ENCODE assay signal across 22 cellular contexts in genomic region chrX:98067611-98068010, GRCh38.
DNase-seq lines count a peak whose midpoint lies in the region; ATAC-seq and TF ChIP-seq lines count a peak whose summit lies in the region.
"Had no signal": no experiment of that assay in that cellular context is flagged by ENCODE, and none has a peak within 500 bp of the region (broad histone marks: within the 10 kb centered on the region; RNA-seq: fewer than 3 reads in every experiment).

No MANE protein-coding gene starts in this region.

- H3K4me1 Mint-ChIP-seq in neural progenitor cell, result peaks cover 22% of the 10 kb centered on the region
- H3K4me1 Mint-ChIP-seq: activated B cell treated with CpG ODN at 0.5 μM for 24 hours; activated naive CD4-positive, alpha-beta T cell treated with anti-CD3 and anti-CD28 coated beads, Interleukin-2, amount 50 U/mL, for 24 hours had no signal

- ATAC-seq in HG03342 (IDR thresholded peaks at IDR 0.05; ENCODE audit: unreplicated experiment), result no peak
- ATAC-seq: activated T-cell treated with anti-CD3 and anti-CD28 coated beads, Interleukin-2, amount 50 U/mL, for 72 hours; left ventricle myocardium superior had no signal

- DNase-seq in Ammon's horn (ENCODE audit: low spot score), result peak; percentile 2
- DNase-seq in OCI-M1 (lab: John Stamatoyannopoulos, UW), result peak; percentile 52
- peak; percentile 14 for DNase-seq in epithelial cell of esophagus (ENCODE audit: low read depth)
- DNase-seq in neural progenitor cell (ENCODE audit: low spot score), result no peak
- DNase-seq in activated CD8-positive, alpha-beta memory T cell treated with anti-CD3 and anti-CD28 coated beads, Interleukin-2, amount 50 U/mL, for 48 hours, result no peak
- no peak for DNase-seq in WERI-Rb-1
- DNase-seq in uterus, result no peak
- DNase-seq: activated B cell treated with CpG ODN at 0.5 μM for 24 hours; activated T-cell treated with anti-CD3 and anti-CD28 coated beads, Interleukin-2, amount 50 U/mL, for 72 hours; dermis blood vessel endothelial cell; HCEC 1CT; left ventricle myocardium superior; NCI-H187; NCI-H2227 treated with DMSO at 0.1 percent for 48 hours; NCI-H82; Peyer's patch had no signal

- peak overlapping the region; percentile 4 for H2AFZ ChIP-seq in neural progenitor cell (replicated peaks)

- intact Hi-C loops in uterus (cut with DNase I; ENCODE audit: low total_unique reads), result no loop called here

- TF ChIP-seq POLR2A in uterus (IDR thresholded peaks at IDR 0.05), result no peak

- no peaks in the 10 kb centered on the region for H3K9me3 ChIP-seq in neural progenitor cell (ENCODE audit: low read depth)
- no peaks in the 10 kb centered on the region for H3K9me3 ChIP-seq in WERI-Rb-1 (ENCODE audit: severe bottlenecking)
- no peaks in the 10 kb centered on the region for H3K9me3 ChIP-seq in uterus
- H3K9me3 ChIP-seq: Peyer's patch, tibial nerve had no signal

- H3K4me3 ChIP-seq in epithelial cell of esophagus (ENCODE audit: low read length) (no peak overlapping the region), neural progenitor cell (no peak overlapping the region), WERI-Rb-1 (ENCODE audit: low read depth, low read length) (no peak overlapping the region), uterus (no peak overlapping the region)
- H3K4me3 ChIP-seq: Peyer's patch, tibial nerve had no signal

- no peaks in the 10 kb centered on the region for H3K9me3 Mint-ChIP-seq in neural progenitor cell
- H3K9me3 Mint-ChIP-seq: activated naive CD4-positive, alpha-beta T cell treated with anti-CD3 and anti-CD28 coated beads, Interleukin-2, amount 50 U/mL, for 24 hours had no signal

- no peak overlapping the region for H3K27ac ChIP-seq in neural progenitor cell
- no peak overlapping the region for H3K27ac ChIP-seq in WERI-Rb-1
- no peak overlapping the region for H3K27ac ChIP-seq in uterus
- H3K27ac ChIP-seq: epithelial cell of prostate, Peyer's patch, tibial nerve had no signal

- H3K36me3 ChIP-seq in neural progenitor cell, result no peaks in the 10 kb centered on the region
- no peaks in the 10 kb centered on the region for H3K36me3 ChIP-seq in WERI-Rb-1
- H3K36me3 ChIP-seq in uterus, result no peaks in the 10 kb centered on the region
- H3K36me3 ChIP-seq: Peyer's patch, tibial nerve had no signal

- H3K4me1 ChIP-seq in neural progenitor cell, result peaks cover 16% of the 10 kb centered on the region
- H3K4me1 ChIP-seq in uterus, result no peaks in the 10 kb centered on the region
- H3K4me1 ChIP-seq: Peyer's patch, tibial nerve had no signal

- no peaks in the 10 kb centered on the region for H4K20me1 ChIP-seq in neural progenitor cell (ENCODE audit: low read depth)

- H3K27ac Mint-ChIP-seq in neural progenitor cell, result peak overlapping the region; percentile 2
- H3K27ac Mint-ChIP-seq: activated B cell treated with CpG ODN at 0.5 μM for 24 hours; activated naive CD4-positive, alpha-beta T cell treated with anti-CD3 and anti-CD28 coated beads, Interleukin-2, amount 50 U/mL, for 24 hours; activated T-cell treated with anti-CD3 and anti-CD28 coated beads, Interleukin-2, amount 50 U/mL, for 72 hours; stimulated activated naive CD8-positive, alpha-beta T cell treated with anti-CD3 and anti-CD28 coated beads, Interleukin-15, Interleukin-2, amounts not matched to agents 100 ng/mL and 50 ng/mL, for 24 hours had no signal

- H3K4me2 ChIP-seq in neural progenitor cell, result peak overlapping the region; percentile 27

- H3K27me3 Mint-ChIP-seq in neural progenitor cell (ENCODE audit: insufficient read depth, low read depth), result peaks cover 4% of the 10 kb centered on the region
- H3K27me3 Mint-ChIP-seq: activated B cell treated with CpG ODN at 0.5 μM for 24 hours; activated naive CD4-positive, alpha-beta T cell treated with anti-CD3 and anti-CD28 coated beads, Interleukin-2, amount 50 U/mL, for 24 hours; brain; stimulated activated naive CD8-positive, alpha-beta T cell treated with anti-CD3 and anti-CD28 coated beads, Interleukin-15, Interleukin-2, amounts not matched to agents 100 ng/mL and 50 ng/mL, for 24 hours had no signal

- H3K9ac ChIP-seq in neural progenitor cell, result no peak overlapping the region

- H3K79me2 ChIP-seq in neural progenitor cell (ENCODE audit: low read depth), result no peaks in the 10 kb centered on the region

- no peaks in the 10 kb centered on the region for H3F3A ChIP-seq in neural progenitor cell (ENCODE audit: low read depth)

- TF ChIP-seq CTCF in epithelial cell of esophagus (IDR thresholded peaks at IDR 0.05; ENCODE audit: insufficient read depth, low read depth, low read length, missing control alignments) (no peak), neural progenitor cell (IDR thresholded peaks at IDR 0.05) (no peak), WERI-Rb-1 (IDR thresholded peaks at IDR 0.05; ENCODE audit: low read depth, low read length) (no peak), uterus (IDR thresholded peaks at IDR 0.05) (no peak)

- no peak overlapping the region for H3K4me3 Mint-ChIP-seq in neural progenitor cell
- H3K4me3 Mint-ChIP-seq: activated B cell treated with CpG ODN at 0.5 μM for 24 hours; activated naive CD4-positive, alpha-beta T cell treated with anti-CD3 and anti-CD28 coated beads, Interleukin-2, amount 50 U/mL, for 24 hours; activated T-cell treated with anti-CD3 and anti-CD28 coated beads, Interleukin-2, amount 50 U/mL, for 72 hours; brain; stimulated activated naive CD8-positive, alpha-beta T cell treated with anti-CD3 and anti-CD28 coated beads, Interleukin-15, Interleukin-2, amounts not matched to agents 100 ng/mL and 50 ng/mL, for 24 hours had no signal

- H3K27me3 ChIP-seq in neural progenitor cell (no peaks in the 10 kb centered on the region), WERI-Rb-1 (ENCODE audit: insufficient read depth, low read depth, severe bottlenecking) (no peaks in the 10 kb centered on the region), uterus (no peaks in the 10 kb centered on the region)
- H3K27me3 ChIP-seq: Peyer's patch had no signal

- no peaks in the 10 kb centered on the region for H3K36me3 Mint-ChIP-seq in neural progenitor cell
- H3K36me3 Mint-ChIP-seq: activated naive CD4-positive, alpha-beta T cell treated with anti-CD3 and anti-CD28 coated beads, Interleukin-2, amount 50 U/mL, for 24 hours; brain had no signal

Comparison
In these comparisons a context has a peak if more than half of its experiments do, and no peak if none do; other contexts are left out.
1. DNase-seq: peak in Ammon's horn (single experiment), OCI-M1 (single experiment) and epithelial cell of esophagus (single experiment); none in neural progenitor cell (single experiment), activated CD8-positive, alpha-beta memory T cell treated with anti-CD3 and anti-CD28 coated beads, Interleukin-2, amount 50 U/mL, for 48 hours (single experiment), WERI-Rb-1 (single experiment) and uterus (0 of 2).